Comparison of ENCODE assay signal across 8 cellular contexts in genomic region chr16:4692460-4693295, GRCh38. TPM values are rescaled to one million over a fixed set of nuclear protein-coding genes. Genes with fewer than 3 reads are reported as not detected.
A peak's percentile ranks its signal among the peaks of the same experiment; 100 is the strongest.
DNase-seq lines count a peak whose midpoint lies in the region; ATAC-seq, FAIRE-seq and TF ChIP-seq lines count a peak whose summit lies in the region.

No MANE protein-coding gene starts in this region.

- BruUV-seq in K562 (replicated peaks; lab: Mats Ljungman, UMichigan) = no TSS peak

- intact Hi-C loops in K562 (cut with micrococcal nuclease) = no loop called here

- H3K9ac ChIP-seq in DND-41 (ENCODE audit: low read depth, low read length) (peak overlapping the region; percentile 90), K562 (ENCODE audit: insufficient read depth in 1 of 2, low read depth in 2 of 2, low read length in 2 of 2) (peak overlapping the region; percentile 24 to 90; a peak in 3 of 4 replicates), subcutaneous abdominal adipose tissue (ENCODE audit: low read length in 5 of 5) (peak overlapping the region in 4 of 5 donors; percentile 11 to 61 (median 40))

- H4K20me1 ChIP-seq in DND-41 (ENCODE audit: insufficient read depth, low read length) = peaks cover 29% of the 10 kb centered on the region
- peaks cover 8% of the 10 kb centered on the region; the same call in 1 of the 2 replicates for H4K20me1 ChIP-seq in K562 (replicated peaks; ENCODE audit: control insufficient read depth, insufficient read depth, low read length)

- WGBS in K562 (ENCODE audit: insufficient coverage, low coverage, missing lambda C conversion rate) = 29% methylated on average over 28 of the region's 31 CpGs

- POLR2A ChIA-PET in K562 (lab: Yijun Ruan, JAX) (interaction anchor here (0.5 to 1.1 kb wide), 6 partner anchors 9 to 1873 kb away, joined by 3 to 4 read pairs (median 3); no protein-coding TSS in a partner anchor), GM10248 (lab: Yijun Ruan, JAX) (interaction anchor here (0.6 kb wide), 1 partner anchor 53 kb away, joined by 4 read pairs; no protein-coding TSS in a partner anchor)

- peak; percentile 15 for ATAC-seq in DND-41 (ENCODE audit: insufficient read depth, low read depth)
- peak; percentile 0 for ATAC-seq in GM21737 (IDR thresholded peaks at IDR 0.05; ENCODE audit: unreplicated experiment)
- ATAC-seq in K562 = no peak

- H3K79me2 ChIP-seq in DND-41 (ENCODE audit: insufficient read depth, low read length) (peaks cover 25% of the 10 kb centered on the region), K562 (ENCODE audit: control insufficient read depth, insufficient read depth, low read length) (peaks cover 12% of the 10 kb centered on the region)

- H3K4me3 ChIP-seq in DND-41 (ENCODE audit: low read depth in 1 of 2, low read length in 2 of 2) (peak overlapping the region; percentile 27 to 99; a peak in 3 of 4 replicates), K562 (peak overlapping the region; percentile 97), kidney epithelial cell (ENCODE audit: low read depth, low read length) (peak overlapping the region; percentile 43), subcutaneous abdominal adipose tissue (ENCODE audit: low read depth in 1 of 5, low read length in 5 of 5) (peak overlapping the region; percentile 7 to 94 (median 68))

- H3K4me1 ChIP-seq in DND-41 (ENCODE audit: insufficient read depth, low read length) = peaks cover 24% of the 10 kb centered on the region
- peaks cover 0 to 76% of the 10 kb centered on the region in 2 experiments; a peak in 3 of 5 replicates for H3K4me1 ChIP-seq in K562 (replicated peaks in 1 of 2; ENCODE audit: control insufficient read depth in 2 of 2, insufficient read depth in 2 of 2, low read length in 2 of 2)
- H3K4me1 ChIP-seq in subcutaneous abdominal adipose tissue (ENCODE audit: control insufficient read depth in 5 of 5, insufficient read depth in 5 of 5, low read length in 5 of 5) = peaks cover 3 to 64% (median 45%) of the 10 kb centered on the region in 5 donors

- H3K36me3 ChIP-seq in DND-41 (ENCODE audit: insufficient read depth, low read length) = peaks cover 50% of the 10 kb centered on the region
- H3K36me3 ChIP-seq in K562 (ENCODE audit: control insufficient read depth, insufficient read depth, low read length) = peaks cover 37% of the 10 kb centered on the region; the same call in 2 of the 3 replicates
- H3K36me3 ChIP-seq in kidney epithelial cell (ENCODE audit: control insufficient read depth, insufficient read depth, low read length) = peaks cover 1% of the 10 kb centered on the region
- H3K36me3 ChIP-seq in subcutaneous abdominal adipose tissue (ENCODE audit: control insufficient read depth in 5 of 5, insufficient read depth in 5 of 5, low read length in 5 of 5) = peaks cover 0 to 51% (median 37%) of the 10 kb centered on the region in 5 donors

- no peak for TF ChIP-seq EP300 in K562 (IDR thresholded peaks at IDR 0.05; ENCODE audit: low read length)

- no peak for FAIRE-seq in K562 (lab: Jason Lieb, UNC)
- FAIRE-seq in urothelium cell line (lab: Jason Lieb, UNC) = no peak

- TF ChIP-seq POLR2A in K562 (conservative IDR thresholded peaks at IDR 0.05) = no peak

- H3K9me3 ChIP-seq in DND-41 (ENCODE audit: insufficient read depth, low read length, severe bottlenecking) (no peaks in the 10 kb centered on the region), K562 (replicated peaks; ENCODE audit: control insufficient read depth, insufficient read depth, low read depth, low read length) (no peaks in the 10 kb centered on the region), subcutaneous abdominal adipose tissue (ENCODE audit: control insufficient read depth in 5 of 5, low read length in 5 of 5) (no peaks in the 10 kb centered on the region)

- H3K27me3 ChIP-seq in DND-41 (ENCODE audit: insufficient read depth, low read length, poor library complexity) (no peaks in the 10 kb centered on the region), K562 (ENCODE audit: control insufficient read depth in 2 of 2, insufficient read depth in 2 of 2, low read length in 2 of 2) (no peaks in the 10 kb centered on the region), kidney epithelial cell (ENCODE audit: control insufficient read depth, insufficient read depth, low read length) (no peaks in the 10 kb centered on the region), subcutaneous abdominal adipose tissue (ENCODE audit: control insufficient read depth in 5 of 5, insufficient read depth in 4 of 5, low read length in 5 of 5) (no peaks in the 10 kb centered on the region)

- peaks cover 3% of the 10 kb centered on the region for H3K9me1 ChIP-seq in K562 (ENCODE audit: control insufficient read depth, insufficient read depth, low read length)

- no peak for TF ChIP-seq RAD21 in K562 (CRISPR knock-in tag; conservative IDR thresholded peaks at IDR 0.05 in 1 of 2, IDR thresholded peaks at IDR 0.05 in 1 of 2)

- CTCF ChIA-PET in K562 (lab: Yijun Ruan, JAX; ENCODE audit: low intra/inter-chr PET ratio) (no interaction called here), GM10248 (lab: Yijun Ruan, JAX) (interaction anchor here (0.8 to 2.4 kb wide), 7 partner anchors 11 to 187 kb away, joined by 3 to 6 read pairs (median 4); partner anchors contain the start of gene DNAAF8)

- H3K27ac ChIP-seq in DND-41 (ENCODE audit: low read length) = peak overlapping the region; percentile 71
- H3K27ac ChIP-seq in K562 (ENCODE audit: extremely low read depth, low read depth, low read length) = no peak overlapping the region
- no peak overlapping the region for H3K27ac ChIP-seq in subcutaneous abdominal adipose tissue (ENCODE audit: low read depth, low read length)

- DNase-seq in DND-41 (no peak), Kasumi-1 (lab: John Stamatoyannopoulos, UW) (peak; percentile 18 to 34), K562 (ENCODE audit: extremely low read depth in 1 of 4, low spot score in 3 of 4) (peak in 1 of 4 experiments; percentile 48), kidney epithelial cell (ENCODE audit: low read depth) (no peak), urothelium cell line (ENCODE audit: low spot score) (no peak), GM10248 (ENCODE audit: extremely low spot score) (no peak)

- TF ChIP-seq CTCF in DND-41 (IDR thresholded peaks at IDR 0.05; ENCODE audit: borderline replicate concordance, extremely low read depth, low read length, poor library complexity, severe bottlenecking) (no peak), K562 (IDR thresholded peaks at IDR 0.05 in 2 of 3, conservative IDR thresholded peaks at IDR 0.05 in 1 of 3; ENCODE audit: insufficient read depth in 2 of 3, low read depth in 1 of 3, low read length in 3 of 3) (no peak), kidney epithelial cell (IDR thresholded peaks at IDR 0.05; ENCODE audit: insufficient read depth, low read length, poor library complexity, severe bottlenecking) (no peak), GM10248 (IDR thresholded peaks at IDR 0.05; ENCODE audit: control extremely low read depth, extremely low read depth, low read depth, missing control alignments) (no peak)

- H2AFZ ChIP-seq in DND-41 (ENCODE audit: low read depth, low read length) = peak overlapping the region; percentile 86
- peak overlapping the region; percentile 85 for H2AFZ ChIP-seq in K562 (ENCODE audit: low read depth, low read length)

- H3K4me2 ChIP-seq in DND-41 (ENCODE audit: insufficient read depth, low read length) (peak overlapping the region; percentile 96), K562 (ENCODE audit: insufficient read depth, low read length) (peak overlapping the region; percentile 72)

- in situ Hi-C loops in K562 (cut with MboI) = no loop called here

RNA-seq across cellular contexts. Expression of gene NUDT16L1, which starts 0.7 kb away (rescaled TPM):
- total RNA-seq in K562 (2011; cell fraction: chromatin; rRNA removed; ENCODE audit: low replicate concordance) = 12.3 and 32.4 TPM in 2 replicates
- total RNA-seq in K562 (2011; cell fraction: nucleolus; rRNA removed) = 30.5 and 32.1 TPM in 2 replicates
- 19.6 TPM in 2 replicates for total RNA-seq in K562 (2011; cell fraction: nucleoplasm; rRNA removed)
- 35.7 and 37.0 TPM in 2 replicates for total RNA-seq in K562 (2014; rRNA removed)
- total RNA-seq in K562 (2014; rRNA removed; fragmentation: Illumina TruSeq; extraction: Trizol) = 5.9 and 8.6 TPM in 2 replicates
- 13.7 and 13.8 TPM in 2 replicates for total RNA-seq in K562 (2015; rRNA removed; fragmentation: Illumina TruSeq; extraction: Trizol)
- total RNA-seq in K562 (2021) = 33.1 and 34.9 TPM in 2 replicates
- polyA plus RNA-seq in K562 (2011; rRNA removed) = 14.6 and 20.1 TPM in 2 replicates
- polyA plus RNA-seq in K562 (2011; cell fraction: cytosol; rRNA removed) = 25.7 and 57.0 TPM in 2 replicates
- polyA plus RNA-seq in K562 (2011; cell fraction: nucleus; rRNA removed) = 28.9 and 31.1 TPM in 2 replicates
- polyA plus RNA-seq in K562 (2012) = 18.7 and 22.2 TPM in 2 replicates
- 10.1 and 14.7 TPM in 2 replicates for polyA plus RNA-seq in K562 (2014; fragmentation: Illumina TruSeq; extraction: Trizol)
- 1 to 10 TPM; 1.4 to 1.9 TPM for polyA plus RNA-seq in K562 (2014; fragmentation: Nextera tagmentation; extraction: Ambion mirVana)
- polyA plus RNA-seq in K562 (2014; rRNA removed) = 37.6 and 39.9 TPM in 2 replicates
- 4.1 and 5.1 TPM in 2 replicates for polyA minus RNA-seq in K562 (2011; rRNA and poly(A)+ RNA removed)
- 7.0 and 11.2 TPM in 2 replicates for polyA minus RNA-seq in K562 (2011; cell fraction: cytosol; rRNA and poly(A)+ RNA removed)
- 10.1 and 11.6 TPM in 2 replicates for polyA minus RNA-seq in K562 (2011; cell fraction: nucleus; rRNA and poly(A)+ RNA removed)
- 19.1 and 36.1 TPM in 2 replicates for total RNA-seq in kidney epithelial cell

RNA-seq across cellular contexts. Expression of gene ANKS3, which starts 41.4 kb away (rescaled TPM):
- 131 and 242 TPM in 2 replicates for total RNA-seq in K562 (2011; cell fraction: chromatin; rRNA removed; ENCODE audit: low replicate concordance)
- 131 and 135 TPM in 2 replicates for total RNA-seq in K562 (2011; cell fraction: nucleolus; rRNA removed)
- total RNA-seq in K562 (2011; cell fraction: nucleoplasm; rRNA removed) = 120 and 128 TPM in 2 replicates
- total RNA-seq in K562 (2014; rRNA removed) (21.5 and 21.9 TPM in 2 replicates), K562 (2014; rRNA removed; fragmentation: Illumina TruSeq; extraction: Trizol) (8.0 and 12.0 TPM in 2 replicates), K562 (2015; rRNA removed; fragmentation: Illumina TruSeq; extraction: Trizol) (14.8 and 15.6 TPM in 2 replicates), K562 (2021) (22.1 and 25.7 TPM in 2 replicates), kidney epithelial cell (22.0 and 28.6 TPM in 2 replicates)
- polyA plus RNA-seq in K562 (2011; rRNA removed) (17.2 and 21.5 TPM in 2 replicates), K562 (2014; fragmentation: Illumina TruSeq; extraction: Trizol) (9.3 and 11.4 TPM in 2 replicates), K562 (2014; fragmentation: Nextera tagmentation; extraction: Ambion mirVana) (under 1 TPM; 0.43 to 0.66 TPM), K562 (2014; rRNA removed) (23.4 and 23.7 TPM in 2 replicates)
- polyA plus RNA-seq in K562 (2011; cell fraction: cytosol; rRNA removed) = 15.2 and 18.4 TPM in 2 replicates
- 68.8 and 84.5 TPM in 2 replicates for polyA plus RNA-seq in K562 (2011; cell fraction: nucleus; rRNA removed)
- polyA plus RNA-seq in K562 (2012) = 11.9 and 13.9 TPM in 2 replicates
- 29.5 and 35.6 TPM in 2 replicates for polyA minus RNA-seq in K562 (2011; rRNA and poly(A)+ RNA removed)
- polyA minus RNA-seq in K562 (2011; cell fraction: cytosol; rRNA and poly(A)+ RNA removed) = 11.2 and 13.6 TPM in 2 replicates
- polyA minus RNA-seq in K562 (2011; cell fraction: nucleus; rRNA and poly(A)+ RNA removed) = 34.1 and 41.4 TPM in 2 replicates

RNA-seq across cellular contexts. Expression of gene DNAAF8, which starts 41.7 kb away (rescaled TPM):
- total RNA-seq in K562 (2011; cell fraction: chromatin; rRNA removed; ENCODE audit: low replicate concordance) = 0.19 TPM in 1 of 2 replicates, not detected in the other
- 0.33 and 0.39 TPM in 2 replicates for total RNA-seq in K562 (2011; cell fraction: nucleolus; rRNA removed)
- total RNA-seq in K562 (2011; cell fraction: nucleoplasm; rRNA removed) = 0.15 TPM in 2 replicates
- total RNA-seq in K562 (2014; rRNA removed) (not detected in 2 replicates), K562 (2014; rRNA removed; fragmentation: Illumina TruSeq; extraction: Trizol) (not detected in 2 replicates), K562 (2015; rRNA removed; fragmentation: Illumina TruSeq; extraction: Trizol) (not detected in 2 replicates), K562 (2021) (not detected in 2 replicates), kidney epithelial cell (0.62 and 1.8 TPM in 2 replicates)
- polyA plus RNA-seq in K562 (2011; rRNA removed) (0.04 and 0.11 TPM in 2 replicates), K562 (2014; fragmentation: Illumina TruSeq; extraction: Trizol) (0.10 TPM in 1 of 2 replicates, not detected in the other), K562 (2014; fragmentation: Nextera tagmentation; extraction: Ambion mirVana) (not detected), K562 (2014; rRNA removed) (0.12 TPM in 1 of 2 replicates, not detected in the other)
- 0.07 and 0.10 TPM in 2 replicates for polyA plus RNA-seq in K562 (2011; cell fraction: cytosol; rRNA removed)
- polyA plus RNA-seq in K562 (2011; cell fraction: nucleus; rRNA removed) = 0.07 and 0.40 TPM in 2 replicates
- polyA plus RNA-seq in K562 (2012) = 0.16 and 0.26 TPM in 2 replicates
- not detected in 2 replicates for polyA minus RNA-seq in K562 (2011; rRNA and poly(A)+ RNA removed)
- not detected in 2 replicates for polyA minus RNA-seq in K562 (2011; cell fraction: cytosol; rRNA and poly(A)+ RNA removed)
- 0.33 TPM in 1 of 2 replicates, not detected in the other for polyA minus RNA-seq in K562 (2011; cell fraction: nucleus; rRNA and poly(A)+ RNA removed)

Comparison
In these comparisons a context has a peak if more than half of its experiments do, and no peak if none do; other contexts are left out.
1. DNase-seq: peak in Kasumi-1 (2 of 2); none in DND-41 (single experiment), kidney epithelial cell (single experiment), urothelium cell line (single experiment) and GM10248 (single experiment).
2. H3K4me3 ChIP-seq: peak in every context shown above with its lines; median percentile 97 in K562; 68 in subcutaneous abdominal adipose tissue; 63 in DND-41; 43 in kidney epithelial cell.
3. Peak in every context shown above with its lines, with median percentiles within 50 percentile points of each other: H3K9ac ChIP-seq.